28 cellular contexts compared by ENCODE assay signal in genomic region chr5:125148076-125148475, GRCh38.
"Had no signal": no experiment of that assay in that cellular context is flagged by ENCODE, and none has a peak within 500 bp of the region (broad histone marks: within the 10 kb centered on the region; RNA-seq: fewer than 3 reads in every experiment).

No MANE protein-coding gene starts in this region.

- H3K4me2 ChIP-seq: neural progenitor cell had no signal

- ATAC-seq: left colon; natural killer cell; right lobe of liver; stimulated activated naive B cell treated with anti-CD40 and anti-IgM and Interleukin-4, amounts not matched to agents 10 μg/mL and 1 μg/mL and 100 μg/mL, for 72 hours; stimulated activated naive CD8-positive, alpha-beta T cell treated with anti-CD3 and anti-CD28 coated beads, Interleukin-15, Interleukin-2, amounts not matched to agents 100 U/mL and 50 U/mL, for 24 hours had no signal

- H2AFZ ChIP-seq: neural progenitor cell had no signal

- H3K4me1 Mint-ChIP-seq: immature natural killer cell, natural killer cell had no signal

- H3K9me3 ChIP-seq: left lung, lower lobe of right lung, neutrophil, ovary, right atrium auricular region, right lobe of liver, stomach, testis, thyroid gland, transverse colon, upper lobe of left lung, vagina had no signal

- H3K4me1 ChIP-seq: right atrium auricular region, right lobe of liver, testis, thyroid gland, transverse colon, vagina had no signal

- H3K9ac ChIP-seq: neural progenitor cell had no signal

- H3K27ac ChIP-seq: left lung, lower lobe of right lung, neural progenitor cell, neutrophil, ovary, right atrium auricular region, right lobe of liver, stomach, testis, thyroid gland, transverse colon, upper lobe of left lung, vagina had no signal

- H3K27me3 Mint-ChIP-seq: naive B cell, progenitor cell of endocrine pancreas had no signal

- H3K4me3 ChIP-seq: left lung, lower lobe of right lung, neural progenitor cell, ovary, right atrium auricular region, right lobe of liver, stomach, testis, thyroid gland, transverse colon, upper lobe of left lung, vagina had no signal

- DNase-seq: immature natural killer cell; kidney; left colon; left lung; lower lobe of right lung; mammary epithelial cell; naive B cell; natural killer cell; nephron progenitor cell; occipital lobe; ovary; right lobe of liver; stimulated activated CD4-positive, alpha-beta T cell treated with anti-CD3 and anti-CD28 coated beads, Interleukin-12 subunit alpha, Interleukin-12 subunit beta, amount 100 ng/mL, for 4 hours; stimulated activated CD4-positive, alpha-beta T cell treated with anti-CD3 and anti-CD28 coated beads, Interleukin-15, amount 100 ng/mL, for 24 hours; stimulated activated CD4-positive, alpha-beta T cell treated with anti-CD3 and anti-CD28 coated beads, Interleukin-2, amount 100 ng/mL, for 24 hours; stimulated activated CD4-positive, alpha-beta T cell treated with anti-CD3 and anti-CD28 coated beads, Interleukin-4, amount 100 ng/mL, for 1 hour; stimulated activated naive B cell treated with anti-CD40 and anti-IgM and Interleukin-4, amounts not matched to agents 10 μg/mL and 1 μg/mL and 100 μg/mL, for 72 hours; stimulated activated naive CD8-positive, alpha-beta T cell treated with anti-CD3 and anti-CD28 coated beads, Interleukin-15, Interleukin-2, amounts not matched to agents 100 U/mL and 50 U/mL, for 24 hours; stomach; testis; thyroid gland; transverse colon; upper lobe of left lung had no signal

- H3K27me3 ChIP-seq: left lung, neural progenitor cell, neutrophil, ovary, right atrium auricular region, right lobe of liver, stomach, testis, thyroid gland, transverse colon, upper lobe of left lung, vagina had no signal

- H3K36me3 ChIP-seq: left lung, lower lobe of right lung, neural progenitor cell, neutrophil, ovary, right atrium auricular region, right lobe of liver, stomach, thyroid gland, transverse colon, upper lobe of left lung, vagina had no signal

- H3K4me3 Mint-ChIP-seq: immature natural killer cell; naive B cell; natural killer cell; nephron progenitor cell; neural progenitor cell; stimulated activated naive B cell treated with anti-CD40 and anti-IgM and Interleukin-4, amounts not matched to agents 10 μg/mL and 1 μg/mL and 100 μg/mL, for 72 hours had no signal

- H3K9me3 Mint-ChIP-seq: immature natural killer cell; naive B cell; natural killer cell; nephron progenitor cell; neural progenitor cell; stimulated activated naive B cell treated with anti-CD40 and anti-IgM and Interleukin-4, amounts not matched to agents 10 μg/mL and 1 μg/mL and 100 μg/mL, for 72 hours had no signal

- H3K27ac Mint-ChIP-seq: immature natural killer cell; naive B cell; natural killer cell; nephron progenitor cell; neural progenitor cell; progenitor cell of endocrine pancreas; stimulated activated naive B cell treated with anti-CD40 and anti-IgM and Interleukin-4, amounts not matched to agents 10 μg/mL and 1 μg/mL and 100 μg/mL, for 72 hours had no signal

- H3K36me3 Mint-ChIP-seq: immature natural killer cell; naive B cell; natural killer cell; neural progenitor cell; stimulated activated naive B cell treated with anti-CD40 and anti-IgM and Interleukin-4, amounts not matched to agents 10 μg/mL and 1 μg/mL and 100 μg/mL, for 72 hours had no signal
